ENCODE assay signal across 21 cellular contexts in the genomic region with DNA sequence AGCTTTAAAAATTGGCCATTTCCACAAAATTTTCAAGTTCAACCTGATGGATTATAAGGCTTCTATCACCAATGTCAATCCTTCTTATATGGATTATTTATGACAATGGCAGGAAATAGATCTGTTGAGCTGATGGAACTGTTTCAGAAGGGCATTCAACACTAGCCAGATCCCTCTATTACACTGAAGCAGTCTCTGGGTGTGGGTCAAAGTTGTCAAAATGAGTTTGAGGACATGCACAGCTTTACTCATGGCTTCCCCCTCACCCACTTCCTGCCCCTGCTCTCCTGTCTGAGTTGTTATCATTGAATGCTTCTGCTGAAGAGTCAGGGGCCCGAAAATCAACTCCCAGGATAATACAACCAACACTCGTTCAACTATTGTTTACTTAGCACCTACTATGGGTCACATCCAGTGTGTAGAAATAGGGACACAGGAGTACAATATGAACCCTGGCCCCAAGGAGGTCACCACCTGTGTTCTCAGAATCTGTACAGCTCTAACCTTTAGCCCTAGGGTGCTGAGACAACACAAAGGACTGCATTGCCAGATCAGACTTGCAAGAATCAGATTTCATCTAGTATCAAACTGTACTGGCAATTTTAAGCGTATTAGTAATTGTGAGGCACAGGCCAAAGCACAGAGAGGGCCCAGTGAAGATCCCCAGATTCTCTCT. TPM values are rescaled to one million over a fixed set of nuclear protein-coding genes. Genes with fewer than 3 reads are reported as not detected.
"Had no signal": no experiment of that assay in that cellular context is flagged by ENCODE, and none has a peak within 500 bp of the region (broad histone marks: within the 10 kb centered on the region; RNA-seq: fewer than 3 reads in every experiment).

No MANE protein-coding gene starts in this region.

- H3K36me3 ChIP-seq: SJSA1 had no signal

- H3K9me3 ChIP-seq: SJSA1, SK-N-SH had no signal

- H3K4me3 ChIP-seq: SJSA1 had no signal

- DNase-seq: IMR-90, Karpas-422, KG1, MM.1S, NCI-H1092 treated with DMSO at 0.1 percent for 48 hours, NCI-H1436, NCI-H187, NCI-H2029, NCI-H2081 treated with DMSO at 0.1 percent for 48 hours, NCI-H2171, NCI-H226, NCI-H446, NCI-H510A, NCI-H524 treated with DMSO at 0.1 percent for 48 hours, NCI-H69, NCI-H774, Right ventricle myocardium superior, RPMI8226, SIG-M5 had no signal

- H3K27me3 ChIP-seq: SJSA1 had no signal

- H3K4me2 ChIP-seq: SK-N-SH had no signal

- H3K4me1 ChIP-seq: SJSA1 had no signal

- H3K9ac ChIP-seq: SK-N-SH had no signal

- H3K27ac ChIP-seq: SJSA1 had no signal

RNA-seq across cellular contexts. Expression of a gene that starts 41.7 kb away (rescaled TPM):
- total RNA-seq: IMR-90, Right ventricle myocardium superior, SJSA1 had no signal
- polyA plus RNA-seq: IMR-90, SK-N-SH had no signal
